20 cellular contexts compared by ENCODE assay signal in genomic region chr11:11703885-11704284, GRCh38.
"Had no signal": no experiment of that assay in that cellular context is flagged by ENCODE, and none has a peak within 500 bp of the region (broad histone marks: within the 10 kb centered on the region; RNA-seq: fewer than 3 reads in every experiment).

No MANE protein-coding gene starts in this region.

- H3K36me3 Mint-ChIP-seq: IgD-negative memory B cell had no signal

- ATAC-seq: K562, SK-N-SH treated with all-trans-retinoic acid at 6 μM for 48 hours, T-helper 17 cell had no signal

- H3K4me2 ChIP-seq: KMS-11 had no signal

- DNase-seq: Kasumi-1, MV-4-11, NCI-H1048, NCI-H1105, NCI-H1436 treated with DMSO at 0.1 percent for 48 hours, NCI-H187, NCI-H2029 treated with DMSO at 0.1 percent for 48 hours, NCI-H446, NCI-H510A, NCI-H524 treated with DMSO at 0.1 percent for 48 hours, NCI-H82, Right ventricle myocardium superior, RPMI8226, T-helper 1 cell, T-helper 17 cell had no signal

- H3K27ac Mint-ChIP-seq: T-helper 17 cell had no signal

- H3K27me3 Mint-ChIP-seq: IgD-negative memory B cell had no signal

- H3K4me3 Mint-ChIP-seq: IgD-negative memory B cell, T-helper 17 cell had no signal

- H3K9ac ChIP-seq: KMS-11 had no signal

- H3K27ac ChIP-seq: HL-60, KMS-11 had no signal

- H3K4me3 ChIP-seq: K562 had no signal
